30 cellular contexts compared by ENCODE assay signal in the genomic region with DNA sequence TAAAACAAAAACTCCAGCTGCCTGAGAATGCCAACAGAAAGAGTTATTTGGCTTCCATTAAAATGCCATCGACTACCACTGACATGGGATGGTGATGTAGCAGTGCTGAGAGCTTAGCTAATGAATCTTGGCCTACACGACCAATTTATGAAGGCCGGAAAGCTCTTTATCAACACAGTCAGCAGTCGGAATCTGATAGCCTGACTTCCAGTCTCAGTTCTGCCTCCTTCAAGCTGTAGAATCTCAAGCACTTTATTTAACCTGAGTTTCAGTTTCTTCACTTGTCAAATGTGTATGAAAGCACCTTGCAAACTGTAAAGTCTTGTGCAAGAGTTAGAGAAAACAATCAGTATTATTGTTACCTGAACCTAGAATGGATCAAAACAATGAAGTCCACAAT.
"Had no signal": no experiment of that assay in that cellular context is flagged by ENCODE, and none has a peak within 500 bp of the region (broad histone marks: within the 10 kb centered on the region; RNA-seq: fewer than 3 reads in every experiment).

No MANE protein-coding gene starts in this region.

- H3K27ac Mint-ChIP-seq: effector memory CD8-positive, alpha-beta T cell; immature natural killer cell; memory B cell; naive B cell; stimulated activated memory B cell treated with anti-CD40 and anti-IgM and Interleukin-4, amounts not matched to agents 10 μg/mL and 1 μg/mL and 100 μg/mL, for 72 hours; type B pancreatic cell had no signal

- H3K4me3 Mint-ChIP-seq: effector memory CD8-positive, alpha-beta T cell; immature natural killer cell; memory B cell; naive B cell; nephron; stimulated activated memory B cell treated with anti-CD40 and anti-IgM and Interleukin-4, amounts not matched to agents 10 μg/mL and 1 μg/mL and 100 μg/mL, for 72 hours; type B pancreatic cell had no signal

- DNase-seq: dermis blood vessel endothelial cell; effector memory CD8-positive, alpha-beta T cell; erythroblast; esophagus squamous epithelium; foreskin melanocyte; glutamatergic neuron; heart right ventricle; hypothalamus; immature natural killer cell; islet precursor cell; kidney glomerular epithelial cell; left colon; left ventricle myocardium superior; mucosa of descending colon; naive B cell; nucleus accumbens; ovary; stimulated activated CD4-positive, alpha-beta T cell treated with anti-CD3 and anti-CD28 coated beads, Interleukin-4, amount 100 ng/mL, for 4 hours; stimulated activated naive CD8-positive, alpha-beta T cell treated with anti-CD3 and anti-CD28 coated beads, Interleukin-15, Interleukin-2, amounts not matched to agents 100 U/mL and 50 U/mL, for 24 hours; substantia nigra; testis; tibial artery had no signal

- H3K9me3 ChIP-seq: esophagus squamous epithelium, heart right ventricle, mucosa of descending colon, ovary, right atrium auricular region, testis, tibial artery had no signal

- H3K4me1 Mint-ChIP-seq: immature natural killer cell; naive B cell; stimulated activated memory B cell treated with anti-CD40 and anti-IgM and Interleukin-4, amounts not matched to agents 10 μg/mL and 1 μg/mL and 100 μg/mL, for 72 hours had no signal

- H3K36me3 Mint-ChIP-seq: immature natural killer cell; memory B cell; naive B cell; stimulated activated memory B cell treated with anti-CD40 and anti-IgM and Interleukin-4, amounts not matched to agents 10 μg/mL and 1 μg/mL and 100 μg/mL, for 72 hours had no signal

- H3K27me3 ChIP-seq: esophagus squamous epithelium, ovary, right atrium auricular region, testis, tibial artery had no signal

- H3K4me1 ChIP-seq: right atrium auricular region, tibial artery had no signal

- H3K9me3 Mint-ChIP-seq: effector memory CD8-positive, alpha-beta T cell; immature natural killer cell; nephron; type B pancreatic cell had no signal

- ATAC-seq: effector memory CD8-positive, alpha-beta T cell; heart right ventricle; left colon; left ventricle myocardium superior; mucosa of descending colon; sciatic nerve; stimulated activated memory B cell treated with anti-CD40 and anti-IgM and Interleukin-4, amounts not matched to agents 10 μg/mL and 1 μg/mL and 100 μg/mL, for 72 hours; stimulated activated naive CD8-positive, alpha-beta T cell treated with anti-CD3 and anti-CD28 coated beads, Interleukin-15, Interleukin-2, amounts not matched to agents 100 U/mL and 50 U/mL, for 24 hours had no signal

- H3K4me3 ChIP-seq: coronary artery, esophagus squamous epithelium, heart right ventricle, lung, mucosa of descending colon, ovary, right atrium auricular region, testis, tibial artery had no signal

- H3K27ac ChIP-seq: coronary artery, esophagus squamous epithelium, heart right ventricle, ovary, right atrium auricular region, testis, tibial artery had no signal

- H3K36me3 ChIP-seq: esophagus squamous epithelium, heart right ventricle, ovary, right atrium auricular region, tibial artery had no signal
